ENCODE assay signal across 8 cellular contexts in the genomic region with DNA sequence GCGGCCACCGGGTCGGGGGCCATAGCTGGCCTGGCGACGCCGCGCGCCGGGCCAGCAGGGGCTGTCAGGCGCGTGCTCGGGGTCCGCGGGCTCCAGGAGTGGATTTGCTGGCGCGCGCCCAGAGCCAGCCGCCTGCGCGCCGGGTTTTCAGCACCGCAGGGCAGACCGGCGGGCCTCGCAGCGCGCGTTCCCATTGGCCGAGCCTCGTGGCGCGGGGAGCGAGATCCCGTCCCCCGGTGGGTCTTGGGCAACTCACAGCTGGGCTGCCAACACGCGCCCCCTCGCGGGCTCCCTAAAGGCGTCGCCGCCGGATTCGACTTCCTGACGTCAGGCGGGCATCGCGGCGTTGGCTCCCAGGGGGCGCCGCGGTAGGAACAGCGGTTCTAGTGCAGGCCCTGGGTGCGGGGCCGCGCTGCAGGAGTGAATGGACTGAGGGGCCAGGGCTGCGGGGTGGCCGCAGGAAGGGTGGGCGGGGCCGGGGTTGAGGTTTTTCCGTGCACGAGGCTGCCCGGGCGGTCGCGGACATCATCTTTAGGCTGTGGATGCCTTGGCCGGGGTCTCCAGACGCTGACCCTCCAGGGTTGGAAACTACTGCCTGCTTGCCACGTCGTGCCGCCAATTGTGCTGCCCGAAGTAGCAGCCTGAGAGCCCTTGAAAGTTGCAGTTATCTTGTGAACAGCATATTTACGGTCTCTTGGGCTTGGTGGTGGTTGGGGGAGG. TPM values are rescaled to one million over a fixed set of nuclear protein-coding genes. Genes with fewer than 3 reads are reported as not detected.
A peak's percentile ranks its signal among the peaks of the same experiment; 100 is the strongest.
DNase-seq lines count a peak whose midpoint lies in the region; ATAC-seq and TF ChIP-seq lines count a peak whose summit lies in the region.

Gene FADS1, minus strand, starts transcription at position 268 of the 720 bp plus-strand sequence. Its CDS starts 74 bp downstream, at position 194.

- peak; percentile 40 to 51 (median 50) for TF ChIP-seq CTCF in right lobe of liver (IDR thresholded peaks at IDR 0.05)

- H3K9me3 ChIP-seq in duodenal mucosa (ENCODE audit: control insufficient read depth in 1 of 2, low read length in 2 of 2): no peaks in the 10 kb centered on the region
- H3K9me3 ChIP-seq in right lobe of liver: no peaks in the 10 kb centered on the region

- DNase-seq in AML-193 (lab: John Stamatoyannopoulos, UW): peak; percentile 88 to 96
- DNase-seq in NCI-H69 (lab: John Stamatoyannopoulos, UW): peak; percentile 99
- DNase-seq in activated CD4-positive, alpha-beta T cell treated with anti-CD3 and anti-CD28 coated beads, Interleukin-2, amount 50 U/mL, for 48 hours: peak; percentile 81 to 86
- DNase-seq in right lobe of liver: peak; percentile 81 to 92 (median 87)
- DNase-seq in stimulated activated CD4-positive, alpha-beta T cell treated with anti-CD3 and anti-CD28 coated beads, Interleukin-4, amount 100 ng/mL, for 24 hours: peak; percentile 75

- H3K4me1 ChIP-seq in duodenal mucosa (ENCODE audit: control insufficient read depth in 1 of 2, insufficient read depth in 2 of 2, low read length in 2 of 2) (peaks cover 6 to 23% of the 10 kb centered on the region in 2 donors), right lobe of liver (peaks cover 0 to 15% (median 4%) of the 10 kb centered on the region in 4 donors)

- ATAC-seq in GM19043 (IDR thresholded peaks at IDR 0.05; ENCODE audit: low read depth, unreplicated experiment): peak; percentile 44
- ATAC-seq in HG03469 (IDR thresholded peaks at IDR 0.05; ENCODE audit: unreplicated experiment): peak; percentile 44
- ATAC-seq in right lobe of liver: peak; percentile 37 to 63 (median 40)

- peak; percentile 72 for TF ChIP-seq POLR2A in right lobe of liver (IDR thresholded peaks at IDR 0.05)

- WGBS in right lobe of liver (ENCODE audit: insufficient coverage, low coverage, low lambda C conversion rate, missing lambda C conversion rate): 0% methylated on average over 4 of the region's 73 CpGs

- H3K9ac ChIP-seq in duodenal mucosa (ENCODE audit: low read depth in 1 of 2, low read length in 2 of 2): peak within 1 kb of the TSS; percentile 70 to 96

- intact Hi-C loops in right lobe of liver (cut with DNase I): no loop called here

- H3K27me3 ChIP-seq in duodenal mucosa (ENCODE audit: control insufficient read depth in 1 of 2, insufficient read depth in 2 of 2, low read length in 2 of 2): peaks cover 0 to 5% of the 10 kb centered on the region in 2 donors
- no peaks in the 10 kb centered on the region for H3K27me3 ChIP-seq in right lobe of liver

- H3K27ac ChIP-seq in duodenal mucosa (ENCODE audit: low read depth, low read length) (peak within 1 kb of the TSS; percentile 91), right lobe of liver (peak within 1 kb of the TSS; percentile 95 to 99 (median 96))

- H3K36me3 ChIP-seq in duodenal mucosa (ENCODE audit: control insufficient read depth in 1 of 2, insufficient read depth in 2 of 2, low read length in 2 of 2): peaks cover 0 to 10% of the 10 kb centered on the region in 2 donors
- H3K36me3 ChIP-seq in right lobe of liver: peaks cover 0 to 8% (median 3%) of the 10 kb centered on the region in 4 donors

- peak within 1 kb of the TSS; percentile 81 to 82 for H3K4me3 ChIP-seq in duodenal mucosa (ENCODE audit: low read depth in 1 of 2, low read length in 2 of 2)
- peak within 1 kb of the TSS; percentile 45 to 68 (median 64) for H3K4me3 ChIP-seq in right lobe of liver

RNA-seq across cellular contexts. Expression of gene FADS1, which starts in this region (rescaled TPM):
- 10 to 100 TPM; 18.3 to 87.6 (median 34.8) TPM for total RNA-seq in right lobe of liver

Comparison
In these comparisons a context has a peak if more than half of its experiments do, and no peak if none do; other contexts are left out.
1. Peak in every context shown above with its lines: DNase-seq, ATAC-seq, H3K4me3 ChIP-seq and H3K27ac ChIP-seq.